Comparison of ENCODE assay signal across 11 cellular contexts in the genomic region with DNA sequence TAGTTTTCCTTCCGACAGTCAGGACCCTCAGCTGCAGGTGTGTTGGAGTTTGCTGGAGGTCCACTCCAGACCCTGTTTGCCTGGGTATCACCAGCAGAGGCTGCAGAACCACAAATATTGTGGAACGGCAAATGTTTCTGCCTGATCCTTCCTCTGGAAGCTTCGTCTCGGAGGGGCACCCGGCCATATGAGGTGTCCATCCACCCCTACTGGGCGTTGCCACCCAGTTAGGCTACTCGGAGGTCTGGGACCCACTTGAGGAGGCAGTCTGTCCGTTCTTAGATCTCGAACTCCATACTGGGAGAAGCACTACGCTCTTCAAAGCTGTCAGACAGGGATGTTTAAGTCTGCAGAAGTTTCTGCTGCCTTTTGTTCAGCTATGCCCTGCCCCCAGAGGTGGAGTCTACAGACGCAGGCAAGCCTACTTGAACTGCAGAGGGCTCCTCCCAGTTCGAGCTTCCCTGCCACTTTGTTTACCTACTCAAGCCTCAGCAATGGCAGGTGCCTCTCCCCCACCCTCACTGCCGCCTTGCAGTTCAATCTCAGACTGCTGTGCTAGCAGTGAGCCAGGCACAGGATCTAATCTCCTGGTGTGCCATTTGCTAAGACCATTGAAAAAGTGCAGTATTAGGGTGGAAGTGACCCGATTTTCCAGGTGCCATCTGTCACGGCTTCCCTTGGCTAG. TPM values are rescaled to one million over a fixed set of nuclear protein-coding genes. Genes with fewer than 3 reads are reported as not detected.
DNase-seq lines count a peak whose midpoint lies in the region; ATAC-seq and TF ChIP-seq lines count a peak whose summit lies in the region.
"Not testable (repeated sequence)": the region's sequence is repeated elsewhere in the genome, so short reads cannot be mapped to it uniquely, and the experiment has no call there.
"Had no signal": no experiment of that assay in that cellular context is flagged by ENCODE, and none has a peak within 500 bp of the region (broad histone marks: within the 10 kb centered on the region; RNA-seq: fewer than 3 reads in every experiment).

No MANE protein-coding gene starts in this region.

- peaks cover 17 to 66% (median 61%) of the 10 kb centered on the region in 3 donors for H3K36me3 Mint-ChIP-seq in CD8-positive, alpha-beta memory T cell
- H3K36me3 Mint-ChIP-seq in activated T-helper 1 cell treated with anti-CD3 and anti-CD28 coated beads, Interleukin-12 subunit alpha, Interleukin-12 subunit beta, Interleukin-2, Interleukin-4 antibody, amounts not matched to agents 30 ng/mL and 10 ng/mL and 1 ng/mL, durations not matched to agents 14 hours and 24 hours and 36 hours (ENCODE audit: low read depth), result peaks cover 58% of the 10 kb centered on the region
- H3K36me3 Mint-ChIP-seq in central memory CD8-positive, alpha-beta T cell (ENCODE audit: insufficient read depth), result peaks cover 22% of the 10 kb centered on the region
- H3K36me3 Mint-ChIP-seq in naive thymus-derived CD8-positive, alpha-beta T cell, result peaks cover 25 to 57% (median 31%) of the 10 kb centered on the region in 3 donors

- CTCF ChIA-PET in CD8-positive, alpha-beta memory T cell (lab: Charles Lee), result interaction anchor here (0.9 to 3.0 kb wide), 7 partner anchors 16 to 76 kb away, joined by 3 to 30 read pairs (median 8); no protein-coding TSS in a partner anchor

- peaks cover 37% of the 10 kb centered on the region for H3K4me1 ChIP-seq in CD8-positive, alpha-beta memory T cell (ENCODE audit: insufficient read depth, low read length)
- peaks cover 0 to 11% (median 2%) of the 10 kb centered on the region in 4 donors for H3K4me1 ChIP-seq in Peyer's patch

- TF ChIP-seq CTCF in Peyer's patch (IDR thresholded peaks at IDR 0.05), result not testable (repeated sequence)

- intact Hi-C loops in activated T-helper 1 cell treated with anti-CD3 and anti-CD28 coated beads, Interleukin-12 subunit alpha, Interleukin-12 subunit beta, Interleukin-2, Interleukin-4 antibody, amounts not matched to agents 30 ng/mL and 10 ng/mL and 1 ng/mL, durations not matched to agents 14 hours and 24 hours and 36 hours (cut with micrococcal nuclease), result loop anchor here (5.0 kb wide), 1 partner anchor 39 kb away; a partner anchor contains a TSS

- POLR2A ChIA-PET in CD8-positive, alpha-beta memory T cell (lab: Charles Lee), result interaction anchor here (0.6 to 1.8 kb wide), 9 partner anchors 10 to 1069 kb away, joined by 3 to 18 read pairs (median 4); a partner anchor contains a TSS
- POLR2A ChIA-PET in naive thymus-derived CD8-positive, alpha-beta T cell (lab: Charles Lee), result interaction anchor here (0.9 to 7.0 kb wide), 14 partner anchors 11 to 71 kb away, joined by 3 to 131 read pairs (median 6); a partner anchor contains a TSS

- peaks cover 57 to 69% (median 64%) of the 10 kb centered on the region in 3 donors for H3K4me1 Mint-ChIP-seq in CD8-positive, alpha-beta memory T cell
- peaks cover 65% of the 10 kb centered on the region for H3K4me1 Mint-ChIP-seq in activated T-helper 1 cell treated with anti-CD3 and anti-CD28 coated beads, Interleukin-12 subunit alpha, Interleukin-12 subunit beta, Interleukin-2, Interleukin-4 antibody, amounts not matched to agents 30 ng/mL and 10 ng/mL and 1 ng/mL, durations not matched to agents 14 hours and 24 hours and 36 hours (ENCODE audit: low read depth)
- peaks cover 57% of the 10 kb centered on the region for H3K4me1 Mint-ChIP-seq in central memory CD8-positive, alpha-beta T cell
- peaks cover 31 to 64% (median 56%) of the 10 kb centered on the region in 4 donors for H3K4me1 Mint-ChIP-seq in naive thymus-derived CD8-positive, alpha-beta T cell
- peaks cover 66% of the 10 kb centered on the region for H3K4me1 Mint-ChIP-seq in stimulated activated naive CD8-positive, alpha-beta T cell treated with anti-CD3 and anti-CD28 coated beads, Interleukin-15, amount 100 ng/mL, for 72 hours

- not testable (repeated sequence) for H3K27me3 ChIP-seq in CD8-positive, alpha-beta memory T cell (ENCODE audit: insufficient read depth, low read length, poor library complexity, severe bottlenecking); Peyer's patch

- not testable (repeated sequence) for H3K9me3 ChIP-seq in CD8-positive, alpha-beta memory T cell (ENCODE audit: low read length); Peyer's patch

- H3K9me3 Mint-ChIP-seq in CD8-positive, alpha-beta memory T cell, result peaks cover 9 to 39% (median 27%) of the 10 kb centered on the region in 5 donors
- H3K9me3 Mint-ChIP-seq in activated T-helper 1 cell treated with anti-CD3 and anti-CD28 coated beads, Interleukin-12 subunit alpha, Interleukin-12 subunit beta, Interleukin-2, Interleukin-4 antibody, amounts not matched to agents 30 ng/mL and 10 ng/mL and 1 ng/mL, durations not matched to agents 14 hours and 24 hours and 36 hours, result peaks cover 41% of the 10 kb centered on the region
- H3K9me3 Mint-ChIP-seq in central memory CD8-positive, alpha-beta T cell, result peaks cover 18% of the 10 kb centered on the region
- peaks cover 0 to 64% (median 26%) of the 10 kb centered on the region in 9 donors for H3K9me3 Mint-ChIP-seq in naive thymus-derived CD8-positive, alpha-beta T cell
- H3K9me3 Mint-ChIP-seq in stimulated activated naive CD8-positive, alpha-beta T cell treated with anti-CD3 and anti-CD28 coated beads, Interleukin-15, amount 100 ng/mL, for 72 hours, result peaks cover 25 to 43% of the 10 kb centered on the region in 2 donors

- H3K4me3 ChIP-seq in CD8-positive, alpha-beta memory T cell (ENCODE audit: low read length), result peak overlapping the region; percentile 36
- H3K4me3 ChIP-seq in Peyer's patch, result not testable (repeated sequence)

- ATAC-seq in central memory CD8-positive, alpha-beta T cell (replicated peaks; ENCODE audit: extremely low read depth, poor library complexity, severe bottlenecking); naive thymus-derived CD8-positive, alpha-beta T cell; stimulated activated naive CD8-positive, alpha-beta T cell treated with anti-CD3 and anti-CD28 coated beads, Interleukin-15, amount 100 ng/mL, for 72 hours: not testable (repeated sequence)

- not testable (repeated sequence) for DNase-seq in CD8-positive, alpha-beta memory T cell; Peyer's patch; activated T-helper 1 cell treated with anti-CD3 and anti-CD28 coated beads, Interleukin-12 subunit alpha, Interleukin-12 subunit beta, Interleukin-2, Interleukin-4 antibody, amounts not matched to agents 30 ng/mL and 10 ng/mL and 1 ng/mL, durations not matched to agents 14 hours and 24 hours and 36 hours (ENCODE audit: low spot score); central memory CD8-positive, alpha-beta T cell (ENCODE audit: low spot score in 2 of 2); stimulated activated naive CD8-positive, alpha-beta T cell treated with anti-CD3 and anti-CD28 coated beads, Interleukin-15, amount 100 ng/mL, for 72 hours
- peak; percentile 3 for DNase-seq in NCI-H345 (lab: John Stamatoyannopoulos, UW)
- DNase-seq in activated CD4-positive, alpha-beta T cell treated with anti-CD3 and anti-CD28 coated beads for 48 hours, result peak; percentile 32
- DNase-seq in naive thymus-derived CD8-positive, alpha-beta T cell, result peak in 3 of 10 donors; percentile 33 to 69 (median 46)

- H3K4me3 Mint-ChIP-seq in CD8-positive, alpha-beta memory T cell, result peak overlapping the region in 4 of 7 donors; percentile 23 to 74 (median 26)
- not testable (repeated sequence) for H3K4me3 Mint-ChIP-seq in activated T-helper 1 cell treated with anti-CD3 and anti-CD28 coated beads, Interleukin-12 subunit alpha, Interleukin-12 subunit beta, Interleukin-2, Interleukin-4 antibody, amounts not matched to agents 30 ng/mL and 10 ng/mL and 1 ng/mL, durations not matched to agents 14 hours and 24 hours and 36 hours
- H3K4me3 Mint-ChIP-seq in central memory CD8-positive, alpha-beta T cell, result peak overlapping the region; percentile 54
- peak overlapping the region in 8 of 10 donors; percentile 36 to 77 (median 68) for H3K4me3 Mint-ChIP-seq in naive thymus-derived CD8-positive, alpha-beta T cell
- peak overlapping the region; percentile 56 to 64 for H3K4me3 Mint-ChIP-seq in stimulated activated naive CD8-positive, alpha-beta T cell treated with anti-CD3 and anti-CD28 coated beads, Interleukin-15, amount 100 ng/mL, for 72 hours

- not testable (repeated sequence) for H3K27me3 Mint-ChIP-seq in CD8-positive, alpha-beta memory T cell; activated T-helper 1 cell treated with anti-CD3 and anti-CD28 coated beads, Interleukin-12 subunit alpha, Interleukin-12 subunit beta, Interleukin-2, Interleukin-4 antibody, amounts not matched to agents 30 ng/mL and 10 ng/mL and 1 ng/mL, durations not matched to agents 14 hours and 24 hours and 36 hours (ENCODE audit: insufficient read depth); central memory CD8-positive, alpha-beta T cell; naive thymus-derived CD8-positive, alpha-beta T cell; stimulated activated naive CD8-positive, alpha-beta T cell treated with anti-CD3 and anti-CD28 coated beads, Interleukin-15, amount 100 ng/mL, for 72 hours

- H3K36me3 ChIP-seq in CD8-positive, alpha-beta memory T cell (ENCODE audit: insufficient read depth, low read length); Peyer's patch: not testable (repeated sequence)

- H3K27ac Mint-ChIP-seq in CD8-positive, alpha-beta memory T cell, result peak overlapping the region; percentile 94 to 99 (median 98)
- peak overlapping the region; percentile 86 for H3K27ac Mint-ChIP-seq in activated T-helper 1 cell treated with anti-CD3 and anti-CD28 coated beads, Interleukin-12 subunit alpha, Interleukin-12 subunit beta, Interleukin-2, Interleukin-4 antibody, amounts not matched to agents 30 ng/mL and 10 ng/mL and 1 ng/mL, durations not matched to agents 14 hours and 24 hours and 36 hours
- H3K27ac Mint-ChIP-seq in central memory CD8-positive, alpha-beta T cell (ENCODE audit: low read depth), result peak overlapping the region; percentile 99
- H3K27ac Mint-ChIP-seq in naive thymus-derived CD8-positive, alpha-beta T cell, result peak overlapping the region; percentile 97 to 100 (median 98)
- peak overlapping the region; percentile 62 to 96 for H3K27ac Mint-ChIP-seq in stimulated activated naive CD8-positive, alpha-beta T cell treated with anti-CD3 and anti-CD28 coated beads, Interleukin-15, amount 100 ng/mL, for 72 hours

- H3K27ac ChIP-seq in CD8-positive, alpha-beta memory T cell (ENCODE audit: low read depth, low read length), result not testable (repeated sequence)
- peak overlapping the region; percentile 52 to 70 (median 62) for H3K27ac ChIP-seq in Peyer's patch

- not testable (repeated sequence) for TF ChIP-seq POLR2A in Peyer's patch (IDR thresholded peaks at IDR 0.05)

RNA-seq across cellular contexts. Expression of a gene that starts 40.9 kb away (rescaled TPM):
- 100 to 1,000 TPM; 195 to 202 TPM for total RNA-seq in CD8-positive, alpha-beta memory T cell
- 144 TPM for polyA plus RNA-seq in CD8-positive, alpha-beta memory T cell
- total RNA-seq in Peyer's patch, result 100 to 1,000 TPM in 1 of 4 donors, 10 to 100 TPM in 3; 11.8 to 182 (median 21.0) TPM
- total RNA-seq in activated T-helper 1 cell treated with anti-CD3 and anti-CD28 coated beads, Interleukin-12 subunit alpha, Interleukin-12 subunit beta, Interleukin-2, Interleukin-4 antibody, amounts not matched to agents 30 ng/mL and 10 ng/mL and 1 ng/mL, durations not matched to agents 14 hours and 24 hours and 36 hours, result 296 and 302 TPM in 2 replicates
- 100 to 1,000 TPM; 308 to 341 TPM for total RNA-seq in naive thymus-derived CD8-positive, alpha-beta T cell
- 100 to 1,000 TPM; 140 to 220 (median 155) TPM for polyA plus RNA-seq in naive thymus-derived CD8-positive, alpha-beta T cell
- total RNA-seq: H1, HFFc6, HT1080 had no signal
